13 cellular contexts compared by ENCODE assay signal in the genomic region with DNA sequence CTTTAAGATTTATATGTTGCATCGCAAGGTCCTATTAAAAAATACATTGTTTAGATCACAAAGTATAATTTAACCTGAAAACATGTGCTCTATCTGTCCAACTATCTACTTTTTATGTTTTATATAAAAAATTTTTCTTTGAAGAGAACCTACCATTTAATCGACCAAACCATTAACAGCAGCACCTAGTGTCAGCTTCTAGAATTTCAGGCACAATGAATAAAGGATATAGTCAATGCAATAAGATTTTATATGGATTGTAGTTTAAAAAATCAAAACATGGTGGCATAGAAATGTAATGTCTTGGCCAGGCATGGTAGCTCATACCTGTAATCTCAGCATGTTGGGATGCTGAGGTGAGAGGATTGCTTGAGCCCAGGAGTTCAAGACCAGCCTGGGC.
DNase-seq lines count a peak whose midpoint lies in the region; ATAC-seq and TF ChIP-seq lines count a peak whose summit lies in the region.
"Had no signal": no experiment of that assay in that cellular context is flagged by ENCODE, and none has a peak within 500 bp of the region (broad histone marks: within the 10 kb centered on the region; RNA-seq: fewer than 3 reads in every experiment).

No MANE protein-coding gene starts in this region.

- no peaks in the 10 kb centered on the region for H3F3A ChIP-seq in neural cell (ENCODE audit: insufficient read depth, low read length, poor library complexity, severe bottlenecking)

- no peak for TF ChIP-seq RAD21 in neural cell (conservative IDR thresholded peaks at IDR 0.05)

- H3K27me3 ChIP-seq in adipocyte (replicated peaks; ENCODE audit: control insufficient read depth, insufficient read depth, low read length) (no peaks in the 10 kb centered on the region), neural cell (ENCODE audit: insufficient read depth, low read depth, low read length) (no peaks in the 10 kb centered on the region), HAP-1 (ENCODE audit: low read depth) (no peaks in the 10 kb centered on the region)

- H3K79me2 ChIP-seq in neural cell (replicated peaks; ENCODE audit: insufficient read depth, low read length): no peaks in the 10 kb centered on the region

- CTCF ChIA-PET in GM10248 (lab: Yijun Ruan, JAX): interaction anchor here (1.0 kb wide), 1 partner anchor 19 kb away, joined by 3 read pairs; no protein-coding TSS in a partner anchor

- in situ Hi-C loops in HAP-1 (cut with MboI; ENCODE audit: low sequenced_read_pairs): no loop called here

- H3K36me3 Mint-ChIP-seq in T-helper 17 cell (ENCODE audit: low read depth): no peaks in the 10 kb centered on the region

- ATAC-seq in HG03439 (IDR thresholded peaks at IDR 0.05; ENCODE audit: unreplicated experiment) (peak; percentile 49), T-helper 17 cell (no peak)
- ATAC-seq: sciatic nerve had no signal

- no peak overlapping the region for H3K9ac ChIP-seq in adipocyte (ENCODE audit: low read length)
- no peak overlapping the region for H3K9ac ChIP-seq in neural cell (ENCODE audit: low read length)

- TF ChIP-seq EP300 in neural cell (conservative IDR thresholded peaks at IDR 0.05; ENCODE audit: poor library complexity, severe bottlenecking): no peak

- H3K27ac ChIP-seq in neural cell (ENCODE audit: low read length): no peak overlapping the region

- no peaks in the 10 kb centered on the region for H4K20me1 ChIP-seq in neural cell (ENCODE audit: insufficient read depth)

- H3K27me3 Mint-ChIP-seq in T-helper 17 cell: peaks cover 7% of the 10 kb centered on the region

- TF ChIP-seq CTCF in GM10248 (IDR thresholded peaks at IDR 0.05; ENCODE audit: control extremely low read depth, extremely low read depth, low read depth, missing control alignments) (peak; percentile 17), neural cell (IDR thresholded peaks at IDR 0.05; ENCODE audit: poor library complexity, severe bottlenecking) (peak; percentile 21)

- no peaks in the 10 kb centered on the region for H3K9me2 ChIP-seq in neural cell (ENCODE audit: insufficient read depth, low read length)

- H3K4me1 ChIP-seq in adipocyte (ENCODE audit: control insufficient read depth, insufficient read depth, low read length) (no peaks in the 10 kb centered on the region), HAP-1 (no peaks in the 10 kb centered on the region)

- H3K9me3 ChIP-seq in adipocyte (ENCODE audit: control insufficient read depth, low read length): no peaks in the 10 kb centered on the region
- H3K9me3 ChIP-seq in neural cell (ENCODE audit: low read length): no peaks in the 10 kb centered on the region
- H3K9me3 ChIP-seq in HAP-1: no peaks in the 10 kb centered on the region
- no peaks in the 10 kb centered on the region for H3K9me3 ChIP-seq in T-helper 17 cell (ENCODE audit: control insufficient read depth, low read length, poor library complexity, severe bottlenecking)

- H3K4me3 ChIP-seq in adipocyte (ENCODE audit: low read length) (no peak overlapping the region), neural cell (ENCODE audit: low read length) (no peak overlapping the region), HAP-1 (no peak overlapping the region)
- H3K4me3 ChIP-seq: lung had no signal

- H2AFZ ChIP-seq in neural cell (ENCODE audit: low read depth, low read length): no peak overlapping the region

- H3K4me3 Mint-ChIP-seq in T-helper 17 cell: no peak overlapping the region

- POLR2A ChIA-PET in GM10248 (lab: Yijun Ruan, JAX): no interaction called here

- H3K36me3 ChIP-seq in adipocyte (ENCODE audit: control insufficient read depth, insufficient read depth, low read length, severe bottlenecking) (no peaks in the 10 kb centered on the region), neural cell (ENCODE audit: insufficient read depth, low read length) (no peaks in the 10 kb centered on the region), HAP-1 (replicated peaks) (no peaks in the 10 kb centered on the region)

- no peak overlapping the region for H3K4me2 ChIP-seq in neural cell (ENCODE audit: low read length)

- no peak overlapping the region for H3K27ac Mint-ChIP-seq in T-helper 17 cell

- intact Hi-C loops in head of caudate nucleus (cut with DNase I): no loop called here

- DNase-seq in GM10248 (ENCODE audit: extremely low spot score) (no peak), adipocyte (ENCODE audit: low read depth) (peak; percentile 17), head of caudate nucleus (no peak), HAP-1 (ENCODE audit: low spot score in 2 of 2) (no peak), T-helper 17 cell (no peak)
- DNase-seq: anterior cingulate cortex, foreskin melanocyte, NCI-H446 treated with DMSO at 0.1 percent for 48 hours, T-helper 2 cell had no signal

- no peaks in the 10 kb centered on the region for H3K4me1 Mint-ChIP-seq in T-helper 17 cell

TF ChIP-seq in neural cell, 6 proteins besides CTCF, POLR2A, EP300 and RAD21:
- TF ChIP-seq POLR2AphosphoS5 (IDR thresholded peaks at IDR 0.05) (no peak), REST (IDR thresholded peaks at IDR 0.05; ENCODE audit: borderline replicate concordance) (no peak), SMC3 (conservative IDR thresholded peaks at IDR 0.05; ENCODE audit: poor library complexity) (no peak), MXI1 (conservative IDR thresholded peaks at IDR 0.05; ENCODE audit: poor library complexity, severe bottlenecking) (no peak), EZH2 (IDR thresholded peaks at IDR 0.05; ENCODE audit: borderline replicate concordance, insufficient read depth, low read length, poor library complexity, severe bottlenecking) (no peak), TAF1 (IDR thresholded peaks at IDR 0.05; ENCODE audit: low read depth) (no peak)
